ENCODE assay signal across 8 cellular contexts in the genomic region with DNA sequence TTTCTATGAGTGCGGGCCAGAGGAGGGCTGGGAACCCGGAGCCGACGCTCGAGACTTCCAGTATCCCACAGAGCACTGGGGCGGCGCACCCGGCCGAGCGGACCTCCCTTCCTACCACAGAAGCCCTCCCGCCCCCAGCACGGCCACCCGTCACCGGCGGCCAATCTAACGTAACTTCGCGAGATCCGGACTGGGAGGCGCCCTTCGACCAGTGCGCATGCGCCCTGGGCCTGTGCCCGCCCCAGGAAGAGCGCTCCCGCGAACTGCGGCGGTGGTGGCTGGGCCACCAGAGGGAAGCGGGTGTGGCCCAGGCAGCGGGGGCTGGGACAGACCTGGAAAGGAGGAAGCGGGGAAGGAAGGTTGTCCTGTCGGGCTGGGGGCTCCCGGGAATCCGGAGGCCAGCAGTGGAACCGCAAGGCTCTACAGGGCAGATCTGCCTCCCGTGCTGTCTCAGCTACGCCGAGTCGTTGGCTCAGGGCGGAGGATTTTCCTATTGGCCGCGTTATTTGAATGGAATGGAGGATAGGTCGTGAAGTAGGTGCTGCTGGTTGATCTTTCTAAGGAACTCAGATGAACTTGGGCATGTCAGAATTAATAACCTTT. TPM values are rescaled to one million over a fixed set of nuclear protein-coding genes. Genes with fewer than 3 reads are reported as not detected.
DNase-seq lines count a peak whose midpoint lies in the region; ATAC-seq, FAIRE-seq and TF ChIP-seq lines count a peak whose summit lies in the region.

A gene (minus strand): TSS at position 77 of the 603 bp plus-strand sequence. CDS start 166 bp downstream, outside the sequence.

- no peaks in the 10 kb centered on the region for H4K20me1 ChIP-seq in mammary epithelial cell (ENCODE audit: insufficient read depth, low read length)

- H3K36me3 ChIP-seq in WERI-Rb-1 (peaks cover 7% of the 10 kb centered on the region; the same call in 1 of the 2 replicates), mammary epithelial cell (ENCODE audit: insufficient read depth, low read length) (no peaks in the 10 kb centered on the region), iPS-20b (ENCODE audit: insufficient read depth, low read depth, low read length) (no peaks in the 10 kb centered on the region), small intestine (ENCODE audit: control insufficient read depth in 2 of 2, insufficient read depth in 2 of 2, low read length in 2 of 2) (no peaks in the 10 kb centered on the region)

- H2AFZ ChIP-seq in mammary epithelial cell (ENCODE audit: low read depth, low read length) = peak within 1 kb of the TSS; percentile 94

- no peak for TF ChIP-seq CTCF in WERI-Rb-1 (IDR thresholded peaks at IDR 0.05; ENCODE audit: low read depth, low read length)
- peak in 1 of 2 donors; percentile 25 for TF ChIP-seq CTCF in mammary epithelial cell (conservative IDR thresholded peaks at IDR 0.05 in 1 of 2, IDR thresholded peaks at IDR 0.05 in 1 of 2; ENCODE audit: extremely low read depth in 1 of 2, insufficient read depth in 1 of 2, low read depth in 1 of 2, low read length in 2 of 2)

- peaks cover 69% of the 10 kb centered on the region for H3K79me2 ChIP-seq in mammary epithelial cell (ENCODE audit: insufficient read depth, low read length)

- H3K9me3 ChIP-seq in WERI-Rb-1 (ENCODE audit: severe bottlenecking) = no peaks in the 10 kb centered on the region
- H3K9me3 ChIP-seq in mammary epithelial cell (replicated peaks; ENCODE audit: insufficient read depth, low read length) = no peaks in the 10 kb centered on the region
- no peaks in the 10 kb centered on the region for H3K9me3 ChIP-seq in iPS-20b (ENCODE audit: insufficient read depth, low read depth, low read length)
- H3K9me3 ChIP-seq in small intestine (ENCODE audit: control insufficient read depth, low read depth) = no peaks in the 10 kb centered on the region

- BruUV-seq in mammary epithelial cell (replicated peaks; lab: Mats Ljungman, UMichigan) = no TSS peak

- in situ Hi-C loops in ACHN (cut with HindIII; ENCODE audit: low pct_ligation_motif_present, low pct_unique_long_range_greater_than_20kb, low sequenced_read_pairs) (no loop called here), mammary epithelial cell (cut with MboI; ENCODE audit: low sequenced_read_pairs in 2 of 2) (no loop called here)

- H3K4me1 ChIP-seq in mammary epithelial cell (ENCODE audit: insufficient read depth, low read length) (peaks cover 9% of the 10 kb centered on the region), iPS-20b (ENCODE audit: insufficient read depth, low read length) (peaks cover 10% of the 10 kb centered on the region; the same call in 1 of the 2 replicates), small intestine (ENCODE audit: control insufficient read depth in 2 of 2, insufficient read depth in 1 of 2, low read depth in 1 of 2, low read length in 1 of 2) (peaks cover 3% of the 10 kb centered on the region in 2 donors)

- ATAC-seq in GM18870 (IDR thresholded peaks at IDR 0.05; ENCODE audit: unreplicated experiment) (peak; percentile 75), HG03135 (IDR thresholded peaks at IDR 0.05; ENCODE audit: unreplicated experiment) (peak; percentile 84)

- peak within 1 kb of the TSS; percentile 98 for H3K4me3 ChIP-seq in WERI-Rb-1 (ENCODE audit: low read depth, low read length)
- peak within 1 kb of the TSS; percentile 66 to 89 (median 85) for H3K4me3 ChIP-seq in mammary epithelial cell (replicated peaks in 1 of 3; ENCODE audit: insufficient read depth in 1 of 3, low read depth in 2 of 3, low read length in 3 of 3)
- peak within 1 kb of the TSS; percentile 89 for H3K4me3 ChIP-seq in iPS-20b (ENCODE audit: low read length)
- H3K4me3 ChIP-seq in small intestine (ENCODE audit: low read depth in 1 of 2, low read length in 2 of 2) = peak within 1 kb of the TSS; percentile 97 to 98

- dilution Hi-C loops in mammary epithelial cell (cut with HindIII; ENCODE audit: low sequenced_read_pairs) = no loop called here

- DNase-seq in ACHN = peak; percentile 99
- peak; percentile 92 for DNase-seq in NCI-H2196 treated with DMSO at 0.1 percent for 48 hours (lab: John Stamatoyannopoulos, UW; ENCODE audit: unreplicated experiment)
- DNase-seq in WERI-Rb-1 = peak; percentile 99
- DNase-seq in mammary epithelial cell = peak; percentile 97
- peak; percentile 98 for DNase-seq in small intestine

- CTCF ChIA-PET in mammary epithelial cell (lab: Charles Lee; ENCODE audit: low non-redundant PET) = no interaction called here

- H3K4me2 ChIP-seq in mammary epithelial cell (ENCODE audit: insufficient read depth, low read depth, low read length) = peak within 1 kb of the TSS; percentile 94

- intact Hi-C loops in mammary epithelial cell (cut with micrococcal nuclease) = loop anchor here (1.0 to 10.0 kb wide), 6 partner anchors 110 to 526 kb away; no protein-coding TSS in a partner anchor

- H3K9ac ChIP-seq in mammary epithelial cell (ENCODE audit: insufficient read depth, low read length) (peak within 1 kb of the TSS; percentile 96), iPS-20b (ENCODE audit: low read depth, low read length) (peak within 1 kb of the TSS; percentile 91)

- FAIRE-seq in small intestine (lab: Jason Lieb, UNC) = no peak

- H3K27me3 ChIP-seq in WERI-Rb-1 (ENCODE audit: insufficient read depth, low read depth, severe bottlenecking) = no peaks in the 10 kb centered on the region
- H3K27me3 ChIP-seq in mammary epithelial cell (ENCODE audit: insufficient read depth, low read length) = no peaks in the 10 kb centered on the region
- H3K27me3 ChIP-seq in iPS-20b (ENCODE audit: insufficient read depth, low read length) = no peaks in the 10 kb centered on the region
- H3K27me3 ChIP-seq in small intestine (ENCODE audit: control insufficient read depth in 2 of 2, insufficient read depth in 2 of 2, low read length in 2 of 2) = no peaks in the 10 kb centered on the region

- peak within 1 kb of the TSS; percentile 92 for H3K27ac ChIP-seq in WERI-Rb-1
- peak within 1 kb of the TSS; percentile 94 for H3K27ac ChIP-seq in mammary epithelial cell (ENCODE audit: insufficient read depth, low read depth, low read length)
- H3K27ac ChIP-seq in iPS-20b (ENCODE audit: low read length) = peak within 1 kb of the TSS; percentile 81
- peak within 1 kb of the TSS; percentile 94 to 95 for H3K27ac ChIP-seq in small intestine (ENCODE audit: low read depth in 1 of 2, low read length in 1 of 2)

- 2% methylated on average over 12 of the region's 44 CpGs for WGBS in mammary epithelial cell (ENCODE audit: low coverage, missing lambda C conversion rate)
- 0 to 1% (median 0%) methylated on average over 42 to 44 of the region's 44 CpGs for WGBS in small intestine, 3 donors

RNA-seq across cellular contexts. Expression of the gene that starts here (rescaled TPM):
- total RNA-seq in mammary epithelial cell = 100 to 1,000 TPM in 1 of 2 donors, 10 to 100 TPM in 1; 83.2 to 101 TPM
- polyA plus RNA-seq in mammary epithelial cell = 29.6 TPM
- polyA minus RNA-seq in mammary epithelial cell = 52.8 TPM
- 100 to 1,000 TPM in 1 of 3 donors, 10 to 100 TPM in 2; 16.7 to 103 (median 49.0) TPM for polyA plus RNA-seq in small intestine

Comparison
In these comparisons a context has a peak if more than half of its experiments do, and no peak if none do; other contexts are left out.
1. Peak in every context shown above with its lines: DNase-seq, ATAC-seq, H3K4me3 ChIP-seq and H3K27ac ChIP-seq.